ENCODE assay signal across 1 cellular context in genomic region chr21:17402885-17403477, GRCh38.
TF ChIP-seq lines count a peak whose summit lies in the region.

No MANE protein-coding gene starts in this region.

TF ChIP-seq in SK-N-SH, 30 proteins besides CTCF, POLR2A, EP300 and RAD21 (continued from another document):
- TF ChIP-seq REST (IDR thresholded peaks at IDR 0.05; ENCODE audit: low read depth, low read length) = no peak
- no peak for TF ChIP-seq CHD2 (IDR thresholded peaks at IDR 0.05; ENCODE audit: low read length, partially characterized antibody)
- TF ChIP-seq MEF2A (IDR thresholded peaks at IDR 0.05; ENCODE audit: borderline replicate concordance, low read depth) = no peak
- no peak for TF ChIP-seq TCF12 (IDR thresholded peaks at IDR 0.05)
- no peak for TF ChIP-seq RCOR1 (IDR thresholded peaks at IDR 0.05; ENCODE audit: low read length)
- TF ChIP-seq USF2 (IDR thresholded peaks at IDR 0.05; ENCODE audit: borderline replicate concordance, low read depth, low read length) = no peak
- TF ChIP-seq RXRA (IDR thresholded peaks at IDR 0.05; ENCODE audit: borderline replicate concordance, low read depth) = no peak
- TF ChIP-seq NRF1 (IDR thresholded peaks at IDR 0.05; ENCODE audit: low read depth, low read length) = no peak
- no peak for TF ChIP-seq ELF1 (IDR thresholded peaks at IDR 0.05)
- no peak for TF ChIP-seq TAF1 (IDR thresholded peaks at IDR 0.05; ENCODE audit: borderline replicate concordance, low read depth, low read length)
- no peak for TF ChIP-seq MAX (IDR thresholded peaks at IDR 0.05; ENCODE audit: low read depth)
- TF ChIP-seq GATA2 (CRISPR knock-in tag; IDR thresholded peaks at IDR 0.05) = no peak
- no peak for TF ChIP-seq ZBTB33 (IDR thresholded peaks at IDR 0.05; ENCODE audit: borderline replicate concordance, low read depth)
